Comparison of ENCODE assay signal across 1 cellular context in the genomic region with DNA sequence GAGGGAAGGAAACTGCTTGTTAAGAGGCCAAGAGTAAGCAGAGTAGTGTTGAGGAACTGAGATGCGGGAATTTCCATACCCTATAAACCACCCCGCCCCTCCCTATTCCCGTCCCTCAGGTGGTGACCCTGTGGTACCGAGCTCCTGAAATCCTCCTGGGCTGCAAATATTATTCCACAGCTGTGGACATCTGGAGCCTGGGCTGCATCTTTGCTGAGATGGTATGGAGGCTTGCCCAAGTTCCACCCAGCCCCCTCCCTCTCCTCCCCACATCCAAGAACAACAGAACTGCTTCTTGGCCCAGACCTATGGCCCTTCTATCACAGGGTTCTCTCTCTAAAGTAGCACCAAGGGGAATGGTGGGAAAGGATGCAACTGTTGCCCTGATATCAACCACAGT.
TF ChIP-seq lines count a peak whose summit lies in the region.

No MANE protein-coding gene starts in this region.

TF ChIP-seq in GM12878, 131 proteins besides CTCF, POLR2A, EP300 and RAD21:
- TF ChIP-seq SPI1 (IDR thresholded peaks at IDR 0.05; ENCODE audit: borderline replicate concordance, insufficient read depth, low read depth, low read length) = 0 out of 2 replicates have a peak, but pooled peaks have one; percentile 10
- no peak for TF ChIP-seq ZNF274 (IDR thresholded peaks at IDR 0.05; ENCODE audit: insufficient read depth, insufficient read length)
- TF ChIP-seq IKZF1 (conservative IDR thresholded peaks at IDR 0.05) = 0 out of 2 replicates have a peak, but pooled peaks have one; percentile 9
